Comparison of ENCODE assay signal across 8 cellular contexts in genomic region chr7:727104-727805, GRCh38.
DNase-seq lines count a peak whose midpoint lies in the region; ATAC-seq and TF ChIP-seq lines count a peak whose summit lies in the region.

Gene PRKAR1B (minus strand): TSS chr7:727281. CDS start chr7:711505, 15,776 bp downstream.

- DNase-seq in central memory CD4-positive, alpha-beta T cell = peak; percentile 28
- peak; percentile 37 for DNase-seq in left kidney (ENCODE audit: low read depth, low spot score)
- peak; percentile 41 to 55 (median 42) for DNase-seq in stimulated activated CD4-positive, alpha-beta T cell treated with anti-CD3 and anti-CD28 coated beads, TNF-alpha, amount 100 ng/mL, for 4 hours (ENCODE audit: low read depth in 3 of 3)
- no peak for DNase-seq in NCI-H2107 (lab: John Stamatoyannopoulos, UW)

- H3K36me3 ChIP-seq in SU-DHL-6 (ENCODE audit: low read length) = no peaks in the 10 kb centered on the region

- H3K9me2 ChIP-seq in SU-DHL-6 (replicated peaks; ENCODE audit: insufficient read depth, low read length) = no peaks in the 10 kb centered on the region

- peak within 1 kb of the TSS; percentile 49 for H2AFZ ChIP-seq in SU-DHL-6 (ENCODE audit: low read depth, low read length, severe bottlenecking)

- TF ChIP-seq CTCF in C4-2B (conservative IDR thresholded peaks at IDR 0.05) = no peak
- TF ChIP-seq CTCF in SU-DHL-6 (IDR thresholded peaks at IDR 0.05; ENCODE audit: insufficient read depth, low read length, poor library complexity, severe bottlenecking) = no peak

- H3K79me2 ChIP-seq in SU-DHL-6 (ENCODE audit: insufficient read depth, low read length) = peaks cover 52% of the 10 kb centered on the region

- no peaks in the 10 kb centered on the region for H3K27me3 ChIP-seq in SU-DHL-6 (ENCODE audit: low read length)

- H4K20me1 ChIP-seq in SU-DHL-6 (ENCODE audit: low read depth, low read length) = no peaks in the 10 kb centered on the region

- peak within 1 kb of the TSS; percentile 77 for H3K4me3 ChIP-seq in SU-DHL-6 (ENCODE audit: insufficient read depth, low read length, poor library complexity, severe bottlenecking)

- peak within 1 kb of the TSS; percentile 84 for H3K4me2 ChIP-seq in SU-DHL-6 (ENCODE audit: low read depth, low read length, poor library complexity, severe bottlenecking)

- H3K9ac ChIP-seq in SU-DHL-6 (ENCODE audit: low read length) = peak within 1 kb of the TSS; percentile 70

- peak within 1 kb of the TSS; percentile 98 for H3K27ac ChIP-seq in C4-2B
- H3K27ac ChIP-seq in SU-DHL-6 (ENCODE audit: low read depth, low read length) = peak within 1 kb of the TSS; percentile 49

- H3K9me3 ChIP-seq in SU-DHL-6 (ENCODE audit: insufficient read depth, low read length) = no peaks in the 10 kb centered on the region

- H3F3A ChIP-seq in SU-DHL-6 (ENCODE audit: insufficient read depth) = no peaks in the 10 kb centered on the region

- ATAC-seq in GM19324 (IDR thresholded peaks at IDR 0.05; ENCODE audit: low FRiP score, unreplicated experiment) (peak; percentile 34), HG03378 (IDR thresholded peaks at IDR 0.05; ENCODE audit: unreplicated experiment) (peak; percentile 20)
